15 cellular contexts compared by ENCODE assay signal in genomic region chr5:67437905-67438845, GRCh38.
"Had no signal": no experiment of that assay in that cellular context is flagged by ENCODE, and none has a peak within 500 bp of the region (broad histone marks: within the 10 kb centered on the region; RNA-seq: fewer than 3 reads in every experiment).

No MANE protein-coding gene starts in this region.

- H3K36me3 ChIP-seq: heart left ventricle had no signal

- H3K27me3 ChIP-seq: heart left ventricle had no signal

- H3K4me3 ChIP-seq: heart left ventricle had no signal

- H3K79me2 ChIP-seq: parathyroid adenoma had no signal

- ATAC-seq: activated naive CD8-positive, alpha-beta T cell treated with anti-CD3 and anti-CD28 coated beads, Interleukin-2, amount 50 U/mL, for 24 hours; heart left ventricle; left lobe of liver had no signal

- DNase-seq: activated CD4-positive, alpha-beta memory T cell treated with anti-CD3 and anti-CD28 coated beads, Interleukin-2, amount 10 ng/mL, durations not matched to agents 7 days and 5 days; activated CD4-positive, alpha-beta T cell treated with anti-CD3 and anti-CD28 coated beads for 1 hour; activated CD8-positive, alpha-beta memory T cell treated with anti-CD3 and anti-CD28 coated beads, Interleukin-2, amount 50 U/mL, for 4 hours; activated naive CD4-positive, alpha-beta T cell; activated naive CD8-positive, alpha-beta T cell treated with anti-CD3 and anti-CD28 coated beads, Interleukin-2, amount 50 U/mL, for 24 hours; cortex of kidney; erythroblast; heart left ventricle; islet precursor cell; mesendoderm; SW 1271 had no signal

- H3K27ac Mint-ChIP-seq: activated CD4-positive, alpha-beta memory T cell treated with anti-CD3 and anti-CD28 coated beads, Interleukin-2, amount 10 ng/mL, durations not matched to agents 7 days and 5 days; activated naive CD8-positive, alpha-beta T cell treated with anti-CD3 and anti-CD28 coated beads, Interleukin-2, amount 50 U/mL, for 24 hours; T-helper 2 cell treated with Interferon-gamma antibody and Interleukin-4, amounts not matched to agents 5 μg/mL and 100 μg/mL, for 36 hours had no signal

- H3K4me1 Mint-ChIP-seq: activated CD4-positive, alpha-beta memory T cell treated with anti-CD3 and anti-CD28 coated beads, Interleukin-2, amount 10 ng/mL, durations not matched to agents 7 days and 5 days; activated naive CD8-positive, alpha-beta T cell treated with anti-CD3 and anti-CD28 coated beads, Interleukin-2, amount 50 U/mL, for 24 hours had no signal

- H3K4me1 ChIP-seq: parathyroid adenoma had no signal

- H2AFZ ChIP-seq: parathyroid adenoma had no signal

- H3K9ac ChIP-seq: parathyroid adenoma had no signal

- H3K9me3 Mint-ChIP-seq: activated CD4-positive, alpha-beta memory T cell treated with anti-CD3 and anti-CD28 coated beads, Interleukin-2, amount 10 ng/mL, durations not matched to agents 7 days and 5 days; activated naive CD8-positive, alpha-beta T cell treated with anti-CD3 and anti-CD28 coated beads, Interleukin-2, amount 50 U/mL, for 24 hours; T-helper 2 cell treated with Interferon-gamma antibody and Interleukin-4, amounts not matched to agents 5 μg/mL and 100 μg/mL, for 36 hours had no signal

- H3K4me3 Mint-ChIP-seq: activated CD4-positive, alpha-beta memory T cell treated with anti-CD3 and anti-CD28 coated beads, Interleukin-2, amount 10 ng/mL, durations not matched to agents 7 days and 5 days; activated naive CD8-positive, alpha-beta T cell treated with anti-CD3 and anti-CD28 coated beads, Interleukin-2, amount 50 U/mL, for 24 hours; neural crest cell; T-helper 2 cell treated with Interferon-gamma antibody and Interleukin-4, amounts not matched to agents 5 μg/mL and 100 μg/mL, for 36 hours had no signal

- H3K27ac ChIP-seq: heart left ventricle, parathyroid adenoma had no signal

- H3K9me3 ChIP-seq: heart left ventricle had no signal

- H3K27me3 Mint-ChIP-seq: activated naive CD8-positive, alpha-beta T cell treated with anti-CD3 and anti-CD28 coated beads, Interleukin-2, amount 50 U/mL, for 24 hours had no signal
